ENCODE assay signal across 1 cellular context in the genomic region with DNA sequence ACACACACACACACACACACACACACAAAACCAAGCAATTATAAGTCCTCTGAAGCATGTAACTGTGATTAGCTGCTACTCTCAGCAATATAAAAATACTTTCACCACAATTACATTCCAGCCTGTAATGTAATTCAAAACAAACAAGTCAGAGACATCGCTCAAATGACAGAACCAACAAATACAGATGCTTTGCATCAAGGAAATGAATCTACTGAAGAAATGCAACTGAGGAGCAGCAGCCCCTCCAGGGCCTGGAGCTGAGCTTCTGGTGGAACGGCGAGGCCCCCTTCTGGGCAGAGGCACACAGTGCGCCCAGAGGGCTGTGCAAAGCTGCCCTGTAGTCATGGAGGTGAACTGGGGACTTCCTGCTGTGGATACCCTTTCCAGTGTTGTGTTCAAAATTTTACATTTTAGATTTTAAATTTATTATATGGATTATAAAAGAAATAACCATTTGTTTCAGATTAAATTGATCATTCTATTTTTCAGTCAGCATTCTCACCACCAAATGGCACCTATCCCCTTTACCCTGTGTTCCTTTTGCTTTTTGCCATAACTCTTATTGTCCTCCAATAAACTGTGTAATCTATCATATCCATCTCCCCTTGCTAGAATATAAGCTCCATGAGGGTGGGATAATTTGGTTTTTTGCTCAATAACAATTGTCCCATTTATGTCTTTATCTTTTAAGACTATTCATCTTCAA.
TF ChIP-seq lines count a peak whose summit lies in the region.

No MANE protein-coding gene starts in this region.

TF ChIP-seq in HepG2, 621 proteins besides CTCF, POLR2A, EP300 and RAD21 (continued from another document and continues in another):
- TF ChIP-seq BCL3 (CRISPR knock-in tag; IDR thresholded peaks at IDR 0.05) (no peak), MLXIP (CRISPR knock-in tag; IDR thresholded peaks at IDR 0.05; ENCODE audit: borderline replicate concordance) (no peak), ZNF792 (CRISPR knock-in tag; IDR thresholded peaks at IDR 0.05) (0 out of 2 replicates have a peak, but pooled peaks have one; percentile 35), PAX8 (CRISPR knock-in tag; IDR thresholded peaks at IDR 0.05; ENCODE audit: borderline replicate concordance) (no peak), ARNT (IDR thresholded peaks at IDR 0.05) (no peak), ZBTB20 (CRISPR knock-in tag; IDR thresholded peaks at IDR 0.05; ENCODE audit: borderline replicate concordance, low read depth) (peak; percentile 34; the same call in 1 of the 2 replicates), FOSL2 (CRISPR knock-in tag; IDR thresholded peaks at IDR 0.05) (peak; percentile 48; the same call in 1 of the 2 replicates), ZNF563 (CRISPR knock-in tag; IDR thresholded peaks at IDR 0.05) (no peak), ZNF574 (CRISPR knock-in tag; IDR thresholded peaks at IDR 0.05) (peak; percentile 35; the same call in 1 of the 2 replicates), ZNF891 (CRISPR knock-in tag; IDR thresholded peaks at IDR 0.05) (no peak), TSC22D2 (CRISPR knock-in tag; IDR thresholded peaks at IDR 0.05; ENCODE audit: borderline replicate concordance) (peak; percentile 46; the same call in 1 of the 2 replicates), YY1 (IDR thresholded peaks at IDR 0.05; ENCODE audit: insufficient read depth, insufficient replicate concordance, low read depth, low read length) (peak; percentile 63), ZNF350 (CRISPR knock-in tag; IDR thresholded peaks at IDR 0.05; ENCODE audit: borderline replicate concordance, low read depth) (peak; percentile 28; the same call in 1 of the 2 replicates), ZKSCAN1 (IDR thresholded peaks at IDR 0.05; ENCODE audit: low read length) (peak; percentile 35; the same call in 1 of the 2 replicates), GATAD1 (CRISPR knock-in tag; IDR thresholded peaks at IDR 0.05) (peak; percentile 52; the same call in 1 of the 2 replicates), NONO (IDR thresholded peaks at IDR 0.05) (no peak), NONO (CRISPR knock-in tag; conservative IDR thresholded peaks at IDR 0.05) (0 out of 2 replicates have a peak, but pooled peaks have one; percentile 44), SOX13 (IDR thresholded peaks at IDR 0.05) (no peak), SOX13 (CRISPR knock-in tag; conservative IDR thresholded peaks at IDR 0.05 in 1 of 2, IDR thresholded peaks at IDR 0.05 in 1 of 2) (no peak; a peak in 1 of 4 replicates), AKAP8 (CRISPR knock-in tag; IDR thresholded peaks at IDR 0.05) (no peak), ZNF430 (CRISPR knock-in tag; IDR thresholded peaks at IDR 0.05) (no peak), ETV5 (CRISPR knock-in tag; IDR thresholded peaks at IDR 0.05; ENCODE audit: borderline replicate concordance) (peak; percentile 31; the same call in 1 of the 2 replicates), ZFP1 (CRISPR knock-in tag; IDR thresholded peaks at IDR 0.05) (no peak), FOXK1 (CRISPR knock-in tag; IDR thresholded peaks at IDR 0.05; ENCODE audit: borderline replicate concordance, low read depth) (no peak), ZNF432 (CRISPR knock-in tag; IDR thresholded peaks at IDR 0.05; ENCODE audit: borderline replicate concordance) (no peak), CHD2 (IDR thresholded peaks at IDR 0.05; ENCODE audit: low read depth, low read length) (no peak), ZNF816 (CRISPR knock-in tag; IDR thresholded peaks at IDR 0.05; ENCODE audit: borderline replicate concordance) (no peak), PBX3 (CRISPR knock-in tag; IDR thresholded peaks at IDR 0.05; ENCODE audit: borderline replicate concordance) (no peak), NBN (conservative IDR thresholded peaks at IDR 0.05) (no peak), THAP9 (CRISPR knock-in tag; IDR thresholded peaks at IDR 0.05; ENCODE audit: borderline replicate concordance) (no peak), MAFF (IDR thresholded peaks at IDR 0.05; ENCODE audit: low read depth, low read length) (no peak), ZNF224 (CRISPR knock-in tag; IDR thresholded peaks at IDR 0.05) (no peak), NCOA1 (CRISPR knock-in tag; IDR thresholded peaks at IDR 0.05) (no peak), CREB1 (IDR thresholded peaks at IDR 0.05) (no peak), CREB1 (CRISPR knock-in tag; IDR thresholded peaks at IDR 0.05) (no peak), RELA (CRISPR knock-in tag; IDR thresholded peaks at IDR 0.05) (0 out of 2 replicates have a peak, but pooled peaks have one; percentile 18), ZNF12 (CRISPR knock-in tag; IDR thresholded peaks at IDR 0.05) (no peak), MAF1 (CRISPR knock-in tag; IDR thresholded peaks at IDR 0.05; ENCODE audit: borderline replicate concordance) (no peak), ZNF556 (CRISPR knock-in tag; IDR thresholded peaks at IDR 0.05; ENCODE audit: borderline replicate concordance) (no peak), HNF4A (CRISPR knock-in tag; IDR thresholded peaks at IDR 0.05) (no peak), THAP11 (CRISPR knock-in tag; IDR thresholded peaks at IDR 0.05) (no peak), ZNF775 (CRISPR knock-in tag; IDR thresholded peaks at IDR 0.05; ENCODE audit: borderline replicate concordance) (no peak), GABPB1 (CRISPR knock-in tag; IDR thresholded peaks at IDR 0.05) (0 out of 2 replicates have a peak, but pooled peaks have one; percentile 23), GATAD2A (CRISPR knock-in tag; IDR thresholded peaks at IDR 0.05) (peak; percentile 74), STAT5B (CRISPR knock-in tag; IDR thresholded peaks at IDR 0.05) (no peak), PPARG (CRISPR knock-in tag; conservative IDR thresholded peaks at IDR 0.05) (0 out of 2 replicates have a peak, but pooled peaks have one; percentile 28), NR2F6 (IDR thresholded peaks at IDR 0.05) (no peak), NR2F6 (CRISPR knock-in tag; IDR thresholded peaks at IDR 0.05) (peak; percentile 7; the same call in 1 of the 2 replicates), RXRA (CRISPR knock-in tag; IDR thresholded peaks at IDR 0.05) (peak; percentile 34; the same call in 1 of the 2 replicates), BCL6 (CRISPR knock-in tag; IDR thresholded peaks at IDR 0.05) (0 out of 2 replicates have a peak, but pooled peaks have one; percentile 27)
- TF ChIP-seq, protein P1, sequence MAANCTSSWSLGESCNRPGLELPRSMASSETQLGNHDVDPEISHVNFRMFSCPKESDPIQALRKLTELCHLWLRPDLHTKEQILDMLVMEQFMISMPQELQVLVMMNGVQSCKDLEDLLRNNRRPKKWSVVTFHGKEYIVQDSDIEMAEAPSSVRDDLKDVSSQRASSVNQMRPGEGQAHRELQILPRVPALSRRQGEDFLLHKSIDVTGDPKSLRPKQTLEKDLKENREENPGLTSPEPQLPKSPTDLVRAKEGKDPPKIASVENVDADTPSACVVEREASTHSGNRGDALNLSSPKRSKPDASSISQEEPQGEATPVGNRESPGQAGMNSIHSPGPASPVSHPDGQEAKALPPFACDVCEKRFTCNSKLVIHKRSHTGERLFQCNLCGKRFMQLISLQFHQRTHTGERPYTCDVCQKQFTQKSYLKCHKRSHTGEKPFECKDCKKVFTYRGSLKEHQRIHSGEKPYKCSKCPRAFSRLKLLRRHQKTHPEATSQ (CRISPR knock-in tag; IDR thresholded peaks at IDR 0.05; ENCODE audit: borderline replicate concordance): no peak
- TF ChIP-seq, protein P2, sequence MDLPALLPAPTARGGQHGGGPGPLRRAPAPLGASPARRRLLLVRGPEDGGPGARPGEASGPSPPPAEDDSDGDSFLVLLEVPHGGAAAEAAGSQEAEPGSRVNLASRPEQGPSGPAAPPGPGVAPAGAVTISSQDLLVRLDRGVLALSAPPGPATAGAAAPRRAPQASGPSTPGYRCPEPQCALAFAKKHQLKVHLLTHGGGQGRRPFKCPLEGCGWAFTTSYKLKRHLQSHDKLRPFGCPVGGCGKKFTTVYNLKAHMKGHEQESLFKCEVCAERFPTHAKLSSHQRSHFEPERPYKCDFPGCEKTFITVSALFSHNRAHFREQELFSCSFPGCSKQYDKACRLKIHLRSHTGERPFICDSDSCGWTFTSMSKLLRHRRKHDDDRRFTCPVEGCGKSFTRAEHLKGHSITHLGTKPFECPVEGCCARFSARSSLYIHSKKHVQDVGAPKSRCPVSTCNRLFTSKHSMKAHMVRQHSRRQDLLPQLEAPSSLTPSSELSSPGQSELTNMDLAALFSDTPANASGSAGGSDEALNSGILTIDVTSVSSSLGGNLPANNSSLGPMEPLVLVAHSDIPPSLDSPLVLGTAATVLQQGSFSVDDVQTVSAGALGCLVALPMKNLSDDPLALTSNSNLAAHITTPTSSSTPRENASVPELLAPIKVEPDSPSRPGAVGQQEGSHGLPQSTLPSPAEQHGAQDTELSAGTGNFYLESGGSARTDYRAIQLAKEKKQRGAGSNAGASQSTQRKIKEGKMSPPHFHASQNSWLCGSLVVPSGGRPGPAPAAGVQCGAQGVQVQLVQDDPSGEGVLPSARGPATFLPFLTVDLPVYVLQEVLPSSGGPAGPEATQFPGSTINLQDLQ (CRISPR knock-in tag; IDR thresholded peaks at IDR 0.05): no peak
- TF ChIP-seq, protein P3, sequence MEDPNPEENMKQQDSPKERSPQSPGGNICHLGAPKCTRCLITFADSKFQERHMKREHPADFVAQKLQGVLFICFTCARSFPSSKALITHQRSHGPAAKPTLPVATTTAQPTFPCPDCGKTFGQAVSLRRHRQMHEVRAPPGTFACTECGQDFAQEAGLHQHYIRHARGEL (CRISPR knock-in tag; IDR thresholded peaks at IDR 0.05): no peak
